ENCODE assay signal across 24 cellular contexts in genomic region chr14:73620268-73620667, GRCh38. TPM values are rescaled to one million over a fixed set of nuclear protein-coding genes. Genes with fewer than 3 reads are reported as not detected.
DNase-seq lines count a peak whose midpoint lies in the region; ATAC-seq, FAIRE-seq and TF ChIP-seq lines count a peak whose summit lies in the region.
"Had no signal": no experiment of that assay in that cellular context is flagged by ENCODE, and none has a peak within 500 bp of the region (broad histone marks: within the 10 kb centered on the region; RNA-seq: fewer than 3 reads in every experiment).

No MANE protein-coding gene starts in this region.

- H3K4me1 ChIP-seq in right lobe of liver (peaks cover 0 to 13% (median 3%) of the 10 kb centered on the region in 4 donors), upper lobe of right lung (no peaks in the 10 kb centered on the region), gastroesophageal sphincter (no peaks in the 10 kb centered on the region)
- H3K4me1 ChIP-seq: Caco-2 had no signal

- no peak for TF ChIP-seq EP300 in gastroesophageal sphincter (IDR thresholded peaks at IDR 0.05)

- intact Hi-C loops in right lobe of liver (cut with DNase I) (no loop called here), upper lobe of right lung (cut with DNase I) (no loop called here)

- DNase-seq in HTR-8/SVneo (ENCODE audit: insufficient read length, low spot score): no peak
- no peak for DNase-seq in left lobe of liver (ENCODE audit: low spot score)
- peak in 1 of 3 donors; percentile 51 for DNase-seq in right lobe of liver
- no peak for DNase-seq in upper lobe of right lung
- DNase-seq in NCI-H345 treated with DMSO at 0.1 percent for 48 hours (lab: John Stamatoyannopoulos, UW; ENCODE audit: unreplicated experiment): no peak
- no peak for DNase-seq in effector CD4-positive, alpha-beta T cell
- DNase-seq: Caco-2; CD4-positive, CD25-positive, alpha-beta regulatory T cell; CD8-positive, alpha-beta T cell; DMS153; DND-41; H9 had no signal

- no peak overlapping the region for H3K4me3 ChIP-seq in right lobe of liver
- H3K4me3 ChIP-seq in upper lobe of right lung: no peak overlapping the region
- H3K4me3 ChIP-seq in gastroesophageal sphincter: no peak overlapping the region
- H3K4me3 ChIP-seq: BLaER1, GM23338 had no signal

- TF ChIP-seq POLR2A in right lobe of liver (IDR thresholded peaks at IDR 0.05): no peak
- no peak for TF ChIP-seq POLR2A in gastroesophageal sphincter (IDR thresholded peaks at IDR 0.05)

- TF ChIP-seq CTCF in right lobe of liver (IDR thresholded peaks at IDR 0.05) (no peak), upper lobe of right lung (IDR thresholded peaks at IDR 0.05) (no peak), gastroesophageal sphincter (IDR thresholded peaks at IDR 0.05) (no peak)

- no peaks in the 10 kb centered on the region for H3K36me3 ChIP-seq in right lobe of liver
- H3K36me3 ChIP-seq in upper lobe of right lung: no peaks in the 10 kb centered on the region
- no peaks in the 10 kb centered on the region for H3K36me3 ChIP-seq in gastroesophageal sphincter
- H3K36me3 ChIP-seq: BLaER1 had no signal

- H3K27ac ChIP-seq in right lobe of liver (no peak overlapping the region), upper lobe of right lung (no peak overlapping the region), gastroesophageal sphincter (no peak overlapping the region)
- H3K27ac ChIP-seq: 22Rv1, BLaER1, C4-2B had no signal

- H3K9me3 ChIP-seq in right lobe of liver (no peaks in the 10 kb centered on the region), upper lobe of right lung (no peaks in the 10 kb centered on the region), gastroesophageal sphincter (no peaks in the 10 kb centered on the region)
- H3K9me3 ChIP-seq: Caco-2 had no signal

- ATAC-seq in left lobe of liver (peak; percentile 79), right lobe of liver (peak in 3 of 4 donors; percentile 53 to 80 (median 80)), upper lobe of right lung (peak; percentile 76), gastroesophageal sphincter (no peak), GM21717 (IDR thresholded peaks at IDR 0.05; ENCODE audit: unreplicated experiment) (no peak)
- ATAC-seq: CD8-positive, alpha-beta T cell; GM23338; HCT116 had no signal

- peak; percentile 71 for FAIRE-seq in HTR-8/SVneo (lab: Jason Lieb, UNC)
- FAIRE-seq: A204.1, G401.6, GM12892 had no signal

- 41% methylated on average over 9 of the region's 10 CpGs for WGBS in right lobe of liver (ENCODE audit: insufficient coverage, low coverage, low lambda C conversion rate, missing lambda C conversion rate)
- 80% methylated on average over 10 of the region's 10 CpGs; no CpG with 5 or more reads in 1 of the 2 donors for WGBS in gastroesophageal sphincter (ENCODE audit: low coverage in 1 of 2), 2 donors

- H3K27me3 ChIP-seq in right lobe of liver (no peaks in the 10 kb centered on the region), upper lobe of right lung (no peaks in the 10 kb centered on the region), gastroesophageal sphincter (no peaks in the 10 kb centered on the region)
- H3K27me3 ChIP-seq: BLaER1 had no signal

RNA-seq across cellular contexts. Expression of gene ACOT6, which starts 8.0 kb away (rescaled TPM):
- 1.6 TPM for total RNA-seq in left lobe of liver
- total RNA-seq in right lobe of liver: 1 to 10 TPM in 2 of 6 experiments, under 1 TPM in 2, not detected in 2; 0.49 to 1.4 (median 0.94) TPM
- total RNA-seq in upper lobe of right lung: not detected
- total RNA-seq in gastroesophageal sphincter: not detected
- total RNA-seq: B cell; Caco-2; CD4-positive, CD25-positive, alpha-beta regulatory T cell; CD8-positive, alpha-beta T cell; H4; H9 had no signal

RNA-seq across cellular contexts. Expression of gene DNAL1, which starts 24.5 kb away (rescaled TPM):
- 1.6 TPM for total RNA-seq in left lobe of liver
- total RNA-seq in right lobe of liver: 1 to 10 TPM; 2.7 to 5.7 (median 3.2) TPM
- 16.6 TPM for total RNA-seq in upper lobe of right lung
- total RNA-seq in gastroesophageal sphincter: 10 to 100 TPM in 2 of 4 donors, 1 to 10 TPM in 2; 8.9 to 18.2 (median 10.4) TPM

RNA-seq across cellular contexts. Expression of gene ACOT4, which starts 28.6 kb away (rescaled TPM):
- total RNA-seq in left lobe of liver (9.9 TPM), right lobe of liver (10 to 100 TPM in 3 of 6 experiments, 1 to 10 TPM in 3; 6.2 to 14.4 (median 9.3) TPM), upper lobe of right lung (4.5 TPM), gastroesophageal sphincter (under 1 TPM in 2 of 4 donors, not detected in 2; 0.31 to 0.50 TPM)

RNA-seq across cellular contexts. Expression of gene ACOT2, which starts 51.3 kb away (rescaled TPM):
- total RNA-seq in left lobe of liver (141 TPM), right lobe of liver (100 to 1,000 TPM in 4 of 6 experiments, 10 to 100 TPM in 2; 53.3 to 160 (median 112) TPM), upper lobe of right lung (40.2 TPM), gastroesophageal sphincter (100 to 1,000 TPM in 3 of 4 donors, 10 to 100 TPM in 1; 37.6 to 156 (median 107) TPM)

Comparison
In these comparisons a context has a peak if more than half of its experiments do, and no peak if none do; other contexts are left out.
1. ATAC-seq: peak in left lobe of liver (single experiment), right lobe of liver (3 of 4) and upper lobe of right lung (single experiment); none in gastroesophageal sphincter (single experiment) and GM21717 (single experiment).